In genomic region chr17:7120635-7121034, GRCh38 we compare ENCODE assay signal across 6 cellular contexts. TPM values are rescaled to one million over a fixed set of nuclear protein-coding genes. Genes with fewer than 3 reads are reported as not detected.
"Had no signal": no experiment of that assay in that cellular context is flagged by ENCODE, and none has a peak within 500 bp of the region (broad histone marks: within the 10 kb centered on the region; RNA-seq: fewer than 3 reads in every experiment).

No MANE protein-coding gene starts in this region.

RNA-seq across cellular contexts. Expression of gene ASGR2, which starts 6.0 kb away (rescaled TPM):
- total RNA-seq: activated naive CD8-positive, alpha-beta T cell treated with anti-CD3 and anti-CD28 coated beads for 36 hours; endothelial cell of umbilical vein; fibroblast of villous mesenchyme; myocyte; smooth muscle cell had no signal
- polyA plus RNA-seq: endothelial cell of umbilical vein had no signal

RNA-seq across cellular contexts. Expression of gene CLEC10A, which starts 40.6 kb away (rescaled TPM):
- total RNA-seq: activated naive CD8-positive, alpha-beta T cell treated with anti-CD3 and anti-CD28 coated beads for 36 hours; endothelial cell of umbilical vein; fibroblast of villous mesenchyme; myocyte; smooth muscle cell; T-cell had no signal
- polyA plus RNA-seq: smooth muscle cell had no signal
